ENCODE assay signal across 23 cellular contexts in the genomic region with DNA sequence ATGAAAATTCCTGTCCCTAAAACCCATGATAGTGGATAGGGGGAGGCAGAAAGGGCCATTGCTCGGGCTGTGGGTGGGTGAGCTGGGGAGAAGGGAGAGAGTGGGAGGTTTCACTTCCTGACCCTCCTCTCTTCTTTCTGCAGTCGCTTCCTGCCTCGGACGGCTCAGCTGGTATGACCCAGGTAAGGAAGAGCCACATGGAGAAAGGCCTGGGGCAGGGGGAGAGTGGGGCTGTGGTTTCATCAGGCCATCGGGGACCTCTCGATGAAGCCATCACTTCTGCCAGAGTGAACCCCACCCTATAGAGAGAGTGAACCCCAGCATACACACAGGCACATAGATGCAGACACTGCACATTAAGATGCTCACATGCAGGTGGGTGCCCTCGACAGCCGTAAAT. TPM values are rescaled to one million over a fixed set of nuclear protein-coding genes. Genes with fewer than 3 reads are reported as not detected.
DNase-seq lines count a peak whose midpoint lies in the region; ATAC-seq and TF ChIP-seq lines count a peak whose summit lies in the region.
"Had no signal": no experiment of that assay in that cellular context is flagged by ENCODE, and none has a peak within 500 bp of the region (broad histone marks: within the 10 kb centered on the region; RNA-seq: fewer than 3 reads in every experiment).

No MANE protein-coding gene starts in this region.

- H3K4me3 Mint-ChIP-seq in activated naive CD4-positive, alpha-beta T cell treated with anti-CD3 and anti-CD28 coated beads for 36 hours: peak overlapping the region; percentile 25
- H3K4me3 Mint-ChIP-seq in activated naive CD8-positive, alpha-beta T cell treated with anti-CD3 and anti-CD28 coated beads, Interleukin-2, amount 10 ng/mL, durations not matched to agents 7 days and 5 days: peak overlapping the region; percentile 39
- H3K4me3 Mint-ChIP-seq: immature natural killer cell had no signal

- H3K36me3 ChIP-seq in OCI-LY7 (ENCODE audit: insufficient read depth, low read length) (no peaks in the 10 kb centered on the region), PC-9 (ENCODE audit: low read depth) (no peaks in the 10 kb centered on the region)
- H3K36me3 ChIP-seq: brain microvascular endothelial cell had no signal

- no peaks in the 10 kb centered on the region for H3K9me3 ChIP-seq in OCI-LY7 (ENCODE audit: low read length)
- no peaks in the 10 kb centered on the region for H3K9me3 ChIP-seq in PC-9 (ENCODE audit: insufficient read depth, low read depth)
- H3K9me3 ChIP-seq: testis had no signal

- peak overlapping the region; percentile 97 for H3K27ac Mint-ChIP-seq in activated naive CD4-positive, alpha-beta T cell treated with anti-CD3 and anti-CD28 coated beads for 36 hours
- H3K27ac Mint-ChIP-seq in activated naive CD8-positive, alpha-beta T cell treated with anti-CD3 and anti-CD28 coated beads, Interleukin-2, amount 10 ng/mL, durations not matched to agents 7 days and 5 days: peak overlapping the region; percentile 85

- H3K79me2 ChIP-seq in OCI-LY7 (ENCODE audit: insufficient read depth, low read depth, low read length) (no peaks in the 10 kb centered on the region), PC-9 (ENCODE audit: low read depth) (no peaks in the 10 kb centered on the region)

- POLR2A ChIA-PET in OCI-LY7 (lab: Charles Lee): no interaction called here
- POLR2A ChIA-PET in activated naive CD8-positive, alpha-beta T cell treated with anti-CD3 and anti-CD28 coated beads, Interleukin-2, amount 10 ng/mL, durations not matched to agents 7 days and 5 days (lab: Charles Lee): interaction anchor here (1.2 to 6.3 kb wide), 4 partner anchors 10 to 200 kb away, joined by 3 to 40 read pairs (median 22); a partner anchor contains a TSS
- POLR2A ChIA-PET in PC-9 (lab: Charles Lee; ENCODE audit: unreplicated experiment): no interaction called here

- H3K27me3 Mint-ChIP-seq in activated naive CD4-positive, alpha-beta T cell treated with anti-CD3 and anti-CD28 coated beads for 36 hours (ENCODE audit: low read depth): no peaks in the 10 kb centered on the region
- H3K27me3 Mint-ChIP-seq in activated naive CD8-positive, alpha-beta T cell treated with anti-CD3 and anti-CD28 coated beads, Interleukin-2, amount 10 ng/mL, durations not matched to agents 7 days and 5 days: no peaks in the 10 kb centered on the region

- DNase-seq in activated naive CD4-positive, alpha-beta T cell treated with anti-CD3 and anti-CD28 coated beads for 36 hours: no peak
- DNase-seq in activated naive CD4-positive, alpha-beta T cell treated with anti-CD3 and anti-CD28 coated beads, Interleukin-2, amount 50 U/mL, for 16 hours: no peak
- DNase-seq in OCI-LY7 (ENCODE audit: low spot score): peak; percentile 15
- DNase-seq in activated naive CD8-positive, alpha-beta T cell treated with anti-CD3 and anti-CD28 coated beads, Interleukin-2, amount 10 ng/mL, durations not matched to agents 7 days and 5 days: no peak
- DNase-seq in SKM-1 treated with dmso at 0.1 percent for 144 hours (lab: John Stamatoyannopoulos, UW; ENCODE audit: unreplicated experiment): no peak
- no peak for DNase-seq in PC-9
- DNase-seq in cortex of kidney (lab: John Stamatoyannopoulos, UW): no peak
- DNase-seq: brain microvascular endothelial cell; GDM1; GM23248; immature natural killer cell; Karpas-422; NCI-H1048; NCI-H1930; NCI-H446; NK-92 treated with Interleukin-12 subunit alpha and Interleukin-12 subunit beta, amount 100 ng/mL, for 24 hours; nucleus accumbens; RPMI8226; testis had no signal

- no peaks in the 10 kb centered on the region for H3K9me3 Mint-ChIP-seq in activated naive CD4-positive, alpha-beta T cell treated with anti-CD3 and anti-CD28 coated beads for 36 hours
- H3K9me3 Mint-ChIP-seq in activated naive CD8-positive, alpha-beta T cell treated with anti-CD3 and anti-CD28 coated beads, Interleukin-2, amount 10 ng/mL, durations not matched to agents 7 days and 5 days: no peaks in the 10 kb centered on the region
- H3K9me3 Mint-ChIP-seq: immature natural killer cell had no signal

- intact Hi-C loops in activated naive CD4-positive, alpha-beta T cell treated with anti-CD3 and anti-CD28 coated beads for 36 hours (cut with micrococcal nuclease): no loop called here
- intact Hi-C loops in OCI-LY7 (cut with micrococcal nuclease; ENCODE audit: unreplicated experiment): no loop called here
- intact Hi-C loops in PC-9 (cut with micrococcal nuclease; ENCODE audit: unreplicated experiment): no loop called here

- H3K4me1 ChIP-seq in OCI-LY7 (ENCODE audit: insufficient read depth, low read length, poor library complexity, severe bottlenecking): peaks cover 6% of the 10 kb centered on the region
- H3K4me1 ChIP-seq in PC-9 (replicated peaks; ENCODE audit: insufficient read depth): no peaks in the 10 kb centered on the region
- H3K4me1 ChIP-seq: testis had no signal

- H2AFZ ChIP-seq in OCI-LY7 (ENCODE audit: low read length): peak overlapping the region; percentile 22; the same call in 1 of the 2 replicates
- H2AFZ ChIP-seq in PC-9: no peak overlapping the region
- H2AFZ ChIP-seq: GM23248 had no signal

- H3K27ac ChIP-seq in OCI-LY7 (ENCODE audit: low read depth, low read length, poor library complexity, severe bottlenecking) (no peak overlapping the region), PC-9 (no peak overlapping the region)
- H3K27ac ChIP-seq: brain microvascular endothelial cell, GM23248, testis had no signal

- no peaks in the 10 kb centered on the region for H4K20me1 ChIP-seq in OCI-LY7 (ENCODE audit: insufficient read depth, low read length)
- H4K20me1 ChIP-seq in PC-9 (ENCODE audit: insufficient read depth): no peaks in the 10 kb centered on the region

- CTCF ChIA-PET in activated naive CD4-positive, alpha-beta T cell treated with anti-CD3 and anti-CD28 coated beads for 36 hours (lab: Charles Lee): interaction anchor here (1.1 to 7.3 kb wide), 2 partner anchors 33 to 200 kb away, joined by 4 to 62 read pairs; no protein-coding TSS in a partner anchor
- CTCF ChIA-PET in OCI-LY7 (lab: Charles Lee; ENCODE audit: unreplicated experiment) (no interaction called here), PC-9 (lab: Charles Lee) (no interaction called here)

- H3K27me3 ChIP-seq in PC-9 (ENCODE audit: insufficient read depth, low read depth): no peaks in the 10 kb centered on the region
- H3K27me3 ChIP-seq: brain microvascular endothelial cell, testis had no signal

- H3F3A ChIP-seq in PC-9 (ENCODE audit: insufficient read depth, low read depth): no peaks in the 10 kb centered on the region

- H3K4me1 Mint-ChIP-seq in activated naive CD4-positive, alpha-beta T cell treated with anti-CD3 and anti-CD28 coated beads for 36 hours (ENCODE audit: low read depth): peaks cover 95% of the 10 kb centered on the region
- peaks cover 84% of the 10 kb centered on the region for H3K4me1 Mint-ChIP-seq in activated naive CD8-positive, alpha-beta T cell treated with anti-CD3 and anti-CD28 coated beads, Interleukin-2, amount 10 ng/mL, durations not matched to agents 7 days and 5 days

- peaks cover 82% of the 10 kb centered on the region for H3K36me3 Mint-ChIP-seq in activated naive CD4-positive, alpha-beta T cell treated with anti-CD3 and anti-CD28 coated beads for 36 hours (ENCODE audit: low read depth)
- H3K36me3 Mint-ChIP-seq in activated naive CD8-positive, alpha-beta T cell treated with anti-CD3 and anti-CD28 coated beads, Interleukin-2, amount 10 ng/mL, durations not matched to agents 7 days and 5 days: peaks cover 71% of the 10 kb centered on the region
- H3K36me3 Mint-ChIP-seq: immature natural killer cell had no signal

- no peak for TF ChIP-seq CTCF in OCI-LY7 (conservative IDR thresholded peaks at IDR 0.05; ENCODE audit: low read length)
- no peak for TF ChIP-seq CTCF in PC-9 (conservative IDR thresholded peaks at IDR 0.05)

- no TSS peak for BruUV-seq in OCI-LY7 (replicated peaks; lab: Mats Ljungman, UMichigan)
- BruUV-seq in PC-9 (replicated peaks; lab: Mats Ljungman, UMichigan): no TSS peak

- H3K4me3 ChIP-seq in OCI-LY7 (ENCODE audit: low read depth, low read length, poor library complexity, severe bottlenecking) (no peak overlapping the region), PC-9 (no peak overlapping the region)
- H3K4me3 ChIP-seq: GM23248, testis had no signal

- no peak for ATAC-seq in activated naive CD8-positive, alpha-beta T cell treated with anti-CD3 and anti-CD28 coated beads, Interleukin-2, amount 10 ng/mL, durations not matched to agents 7 days and 5 days (ENCODE audit: low read depth)
- ATAC-seq: SK-N-SH treated with all-trans-retinoic acid at 6 μM for 48 hours had no signal

- H3K4me2 ChIP-seq in OCI-LY7 (ENCODE audit: low read length) (peak overlapping the region; percentile 10; the same call in 1 of the 2 replicates), PC-9 (no peak overlapping the region)

- H3K9me2 ChIP-seq in OCI-LY7 (ENCODE audit: insufficient read depth, low read length): no peaks in the 10 kb centered on the region
- no peaks in the 10 kb centered on the region for H3K9me2 ChIP-seq in PC-9 (ENCODE audit: insufficient read depth)

RNA-seq across cellular contexts. Expression of a gene that starts 12.6 kb away (rescaled TPM):
- 100 to 1,000 TPM; 228 to 232 TPM for total RNA-seq in activated naive CD4-positive, alpha-beta T cell treated with anti-CD3 and anti-CD28 coated beads for 36 hours
- total RNA-seq in OCI-LY7 (2014; rRNA removed; shearing (Covaris generic)): not detected in 2 replicates
- not detected in 2 replicates for total RNA-seq in OCI-LY7 (2022)
- total RNA-seq in activated naive CD8-positive, alpha-beta T cell treated with anti-CD3 and anti-CD28 coated beads, Interleukin-2, amount 10 ng/mL, durations not matched to agents 7 days and 5 days: 100 to 1,000 TPM; 303 to 313 TPM
- total RNA-seq in PC-9 (2021): not detected in 2 replicates
- total RNA-seq: endothelial cell of umbilical vein, GM23248, HT1080, renal cortical epithelial cell had no signal

RNA-seq across cellular contexts. Expression of a gene that starts 46.3 kb away (rescaled TPM):
- total RNA-seq in activated naive CD4-positive, alpha-beta T cell treated with anti-CD3 and anti-CD28 coated beads for 36 hours: 1 to 10 TPM; 8.5 to 8.9 TPM
- 10.2 and 10.3 TPM in 2 replicates for total RNA-seq in OCI-LY7 (2014; rRNA removed; shearing (Covaris generic))
- total RNA-seq in OCI-LY7 (2022): 12.8 and 13.3 TPM in 2 replicates
- total RNA-seq in activated naive CD8-positive, alpha-beta T cell treated with anti-CD3 and anti-CD28 coated beads, Interleukin-2, amount 10 ng/mL, durations not matched to agents 7 days and 5 days: 1 to 10 TPM; 5.6 to 6.0 TPM
- 27.1 and 29.0 TPM in 2 replicates for total RNA-seq in PC-9 (2021)

Comparison
In these comparisons a context has a peak if more than half of its experiments do, and no peak if none do; other contexts are left out.
1. RNA of a gene that starts 12.6 kb away (total RNA-seq): 303 to 313 TPM in activated naive CD8-positive, alpha-beta T cell treated with anti-CD3 and anti-CD28 coated beads, Interleukin-2, amount 10 ng/mL, durations not matched to agents 7 days and 5 days and 228 to 232 TPM in activated naive CD4-positive, alpha-beta T cell treated with anti-CD3 and anti-CD28 coated beads for 36 hours; not detected in OCI-LY7 and not detected in PC-9; every median in the first group is over 100 times any median in the second.